Comparison of ENCODE assay signal across 1 cellular context in the genomic region with DNA sequence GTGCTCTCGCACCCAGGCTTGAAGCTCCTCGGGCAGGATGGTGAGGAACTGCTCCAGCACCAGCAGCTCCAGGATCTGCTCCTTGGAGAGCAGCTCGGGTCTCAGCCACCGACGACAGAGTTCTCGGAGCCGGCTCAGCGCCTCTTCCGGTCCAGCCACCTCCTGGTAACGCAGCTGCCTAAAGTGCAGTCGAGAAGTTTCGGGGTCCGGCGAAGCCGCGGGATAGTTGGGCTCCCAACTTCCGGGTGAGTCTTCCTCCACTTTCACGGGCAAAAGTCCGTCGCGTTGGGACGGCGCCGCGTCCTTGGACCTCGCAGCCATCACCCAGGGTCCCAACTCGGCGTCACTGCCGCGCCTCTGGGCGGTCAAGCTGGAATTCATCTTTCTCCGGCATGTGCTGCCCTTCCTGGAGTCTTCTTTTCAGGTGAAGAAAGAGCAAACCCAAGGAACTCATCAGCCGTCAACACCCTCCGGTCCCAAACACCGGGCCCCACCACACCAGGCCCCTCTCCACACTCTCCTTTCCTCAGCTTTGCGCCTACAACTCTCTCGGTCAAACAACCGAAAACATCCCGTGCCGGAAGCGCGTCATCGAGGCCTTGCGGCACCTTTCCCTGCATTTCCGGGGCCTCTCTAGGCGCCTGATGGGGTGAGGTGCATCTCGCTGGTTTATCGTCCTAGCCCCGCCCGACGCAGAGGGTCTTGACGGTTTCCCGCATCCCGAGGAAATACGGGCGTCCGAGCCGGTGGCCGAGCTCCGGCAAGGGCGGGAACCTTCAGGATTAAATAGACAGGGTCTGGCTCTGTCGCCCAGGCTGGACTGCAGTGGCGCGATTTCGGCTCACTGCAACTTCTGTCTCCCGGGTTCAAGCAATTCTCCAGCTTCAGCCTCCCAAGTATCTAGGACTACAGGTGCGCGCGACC.
TF ChIP-seq lines count a peak whose summit lies in the region.

TSS of gene ZNF394 (minus strand) at position 569 of the 924 bp plus-strand sequence. CDS start at position 381, 188 bp downstream.

TF ChIP-seq in HepG2, 621 proteins besides CTCF, POLR2A, EP300 and RAD21 (continued from another document and continues in another):
- no peak for TF ChIP-seq ETS1 (CRISPR knock-in tag; IDR thresholded peaks at IDR 0.05)
- TF ChIP-seq, protein P1, sequence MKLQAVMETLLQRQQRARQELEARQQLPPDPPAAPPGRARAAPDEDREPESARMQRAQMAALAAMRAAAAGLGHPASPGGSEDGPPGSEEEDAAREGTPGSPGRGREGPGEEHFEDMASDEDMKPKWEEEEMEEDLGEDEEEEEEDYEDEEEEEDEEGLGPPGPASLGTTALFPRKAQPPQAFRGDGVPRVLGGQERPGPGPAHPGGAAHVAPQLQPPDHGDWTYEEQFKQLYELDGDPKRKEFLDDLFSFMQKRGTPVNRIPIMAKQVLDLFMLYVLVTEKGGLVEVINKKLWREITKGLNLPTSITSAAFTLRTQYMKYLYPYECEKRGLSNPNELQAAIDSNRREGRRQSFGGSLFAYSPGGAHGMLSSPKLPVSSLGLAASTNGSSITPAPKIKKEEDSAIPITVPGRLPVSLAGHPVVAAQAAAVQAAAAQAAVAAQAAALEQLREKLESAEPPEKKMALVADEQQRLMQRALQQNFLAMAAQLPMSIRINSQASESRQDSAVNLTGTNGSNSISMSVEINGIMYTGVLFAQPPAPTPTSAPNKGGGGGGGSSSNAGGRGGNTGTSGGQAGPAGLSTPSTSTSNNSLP (IDR thresholded peaks at IDR 0.05; ENCODE audit: low read depth, low read length) = no peak
- TF ChIP-seq SCMH1 (CRISPR knock-in tag; IDR thresholded peaks at IDR 0.05; ENCODE audit: borderline replicate concordance) = no peak
- no peak for TF ChIP-seq NFE2L2 (IDR thresholded peaks at IDR 0.05; ENCODE audit: low read length)
- TF ChIP-seq, protein P2, sequence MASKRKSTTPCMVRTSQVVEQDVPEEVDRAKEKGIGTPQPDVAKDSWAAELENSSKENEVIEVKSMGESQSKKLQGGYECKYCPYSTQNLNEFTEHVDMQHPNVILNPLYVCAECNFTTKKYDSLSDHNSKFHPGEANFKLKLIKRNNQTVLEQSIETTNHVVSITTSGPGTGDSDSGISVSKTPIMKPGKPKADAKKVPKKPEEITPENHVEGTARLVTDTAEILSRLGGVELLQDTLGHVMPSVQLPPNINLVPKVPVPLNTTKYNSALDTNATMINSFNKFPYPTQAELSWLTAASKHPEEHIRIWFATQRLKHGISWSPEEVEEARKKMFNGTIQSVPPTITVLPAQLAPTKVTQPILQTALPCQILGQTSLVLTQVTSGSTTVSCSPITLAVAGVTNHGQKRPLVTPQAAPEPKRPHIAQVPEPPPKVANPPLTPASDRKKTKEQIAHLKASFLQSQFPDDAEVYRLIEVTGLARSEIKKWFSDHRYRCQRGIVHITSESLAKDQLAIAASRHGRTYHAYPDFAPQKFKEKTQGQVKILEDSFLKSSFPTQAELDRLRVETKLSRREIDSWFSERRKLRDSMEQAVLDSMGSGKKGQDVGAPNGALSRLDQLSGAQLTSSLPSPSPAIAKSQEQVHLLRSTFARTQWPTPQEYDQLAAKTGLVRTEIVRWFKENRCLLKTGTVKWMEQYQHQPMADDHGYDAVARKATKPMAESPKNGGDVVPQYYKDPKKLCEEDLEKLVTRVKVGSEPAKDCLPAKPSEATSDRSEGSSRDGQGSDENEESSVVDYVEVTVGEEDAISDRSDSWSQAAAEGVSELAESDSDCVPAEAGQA (IDR thresholded peaks at IDR 0.05; ENCODE audit: low read depth) = peak; percentile 97
- TF ChIP-seq, protein P2 (CRISPR knock-in tag; IDR thresholded peaks at IDR 0.05; ENCODE audit: borderline replicate concordance) = no peak
- no peak for TF ChIP-seq ZNF672 (CRISPR knock-in tag; IDR thresholded peaks at IDR 0.05)
- peak; percentile 57; the same call in 1 of the 2 replicates for TF ChIP-seq ZNF761 (CRISPR knock-in tag; conservative IDR thresholded peaks at IDR 0.05)
- TF ChIP-seq, protein P3, sequence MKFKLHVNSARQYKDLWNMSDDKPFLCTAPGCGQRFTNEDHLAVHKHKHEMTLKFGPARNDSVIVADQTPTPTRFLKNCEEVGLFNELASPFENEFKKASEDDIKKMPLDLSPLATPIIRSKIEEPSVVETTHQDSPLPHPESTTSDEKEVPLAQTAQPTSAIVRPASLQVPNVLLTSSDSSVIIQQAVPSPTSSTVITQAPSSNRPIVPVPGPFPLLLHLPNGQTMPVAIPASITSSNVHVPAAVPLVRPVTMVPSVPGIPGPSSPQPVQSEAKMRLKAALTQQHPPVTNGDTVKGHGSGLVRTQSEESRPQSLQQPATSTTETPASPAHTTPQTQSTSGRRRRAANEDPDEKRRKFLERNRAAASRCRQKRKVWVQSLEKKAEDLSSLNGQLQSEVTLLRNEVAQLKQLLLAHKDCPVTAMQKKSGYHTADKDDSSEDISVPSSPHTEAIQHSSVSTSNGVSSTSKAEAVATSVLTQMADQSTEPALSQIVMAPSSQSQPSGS (CRISPR knock-in tag; IDR thresholded peaks at IDR 0.05) = peak; percentile 75; the same call in 1 of the 2 replicates
- 0 out of 2 replicates have a peak, but pooled peaks have one; percentile 58 for TF ChIP-seq ZNF780A (CRISPR knock-in tag; IDR thresholded peaks at IDR 0.05)
- TF ChIP-seq, protein P4, sequence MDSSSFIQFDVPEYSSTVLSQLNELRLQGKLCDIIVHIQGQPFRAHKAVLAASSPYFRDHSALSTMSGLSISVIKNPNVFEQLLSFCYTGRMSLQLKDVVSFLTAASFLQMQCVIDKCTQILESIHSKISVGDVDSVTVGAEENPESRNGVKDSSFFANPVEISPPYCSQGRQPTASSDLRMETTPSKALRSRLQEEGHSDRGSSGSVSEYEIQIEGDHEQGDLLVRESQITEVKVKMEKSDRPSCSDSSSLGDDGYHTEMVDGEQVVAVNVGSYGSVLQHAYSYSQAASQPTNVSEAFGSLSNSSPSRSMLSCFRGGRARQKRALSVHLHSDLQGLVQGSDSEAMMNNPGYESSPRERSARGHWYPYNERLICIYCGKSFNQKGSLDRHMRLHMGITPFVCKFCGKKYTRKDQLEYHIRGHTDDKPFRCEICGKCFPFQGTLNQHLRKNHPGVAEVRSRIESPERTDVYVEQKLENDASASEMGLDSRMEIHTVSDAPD (CRISPR knock-in tag; IDR thresholded peaks at IDR 0.05) = 0 out of 2 replicates have a peak, but pooled peaks have one; percentile 49
- no peak for TF ChIP-seq ZXDC (CRISPR knock-in tag; IDR thresholded peaks at IDR 0.05)
- 0 out of 2 replicates have a peak, but pooled peaks have one; percentile 34 for TF ChIP-seq ZMYM2 (CRISPR knock-in tag; IDR thresholded peaks at IDR 0.05)
- TF ChIP-seq, protein P5, sequence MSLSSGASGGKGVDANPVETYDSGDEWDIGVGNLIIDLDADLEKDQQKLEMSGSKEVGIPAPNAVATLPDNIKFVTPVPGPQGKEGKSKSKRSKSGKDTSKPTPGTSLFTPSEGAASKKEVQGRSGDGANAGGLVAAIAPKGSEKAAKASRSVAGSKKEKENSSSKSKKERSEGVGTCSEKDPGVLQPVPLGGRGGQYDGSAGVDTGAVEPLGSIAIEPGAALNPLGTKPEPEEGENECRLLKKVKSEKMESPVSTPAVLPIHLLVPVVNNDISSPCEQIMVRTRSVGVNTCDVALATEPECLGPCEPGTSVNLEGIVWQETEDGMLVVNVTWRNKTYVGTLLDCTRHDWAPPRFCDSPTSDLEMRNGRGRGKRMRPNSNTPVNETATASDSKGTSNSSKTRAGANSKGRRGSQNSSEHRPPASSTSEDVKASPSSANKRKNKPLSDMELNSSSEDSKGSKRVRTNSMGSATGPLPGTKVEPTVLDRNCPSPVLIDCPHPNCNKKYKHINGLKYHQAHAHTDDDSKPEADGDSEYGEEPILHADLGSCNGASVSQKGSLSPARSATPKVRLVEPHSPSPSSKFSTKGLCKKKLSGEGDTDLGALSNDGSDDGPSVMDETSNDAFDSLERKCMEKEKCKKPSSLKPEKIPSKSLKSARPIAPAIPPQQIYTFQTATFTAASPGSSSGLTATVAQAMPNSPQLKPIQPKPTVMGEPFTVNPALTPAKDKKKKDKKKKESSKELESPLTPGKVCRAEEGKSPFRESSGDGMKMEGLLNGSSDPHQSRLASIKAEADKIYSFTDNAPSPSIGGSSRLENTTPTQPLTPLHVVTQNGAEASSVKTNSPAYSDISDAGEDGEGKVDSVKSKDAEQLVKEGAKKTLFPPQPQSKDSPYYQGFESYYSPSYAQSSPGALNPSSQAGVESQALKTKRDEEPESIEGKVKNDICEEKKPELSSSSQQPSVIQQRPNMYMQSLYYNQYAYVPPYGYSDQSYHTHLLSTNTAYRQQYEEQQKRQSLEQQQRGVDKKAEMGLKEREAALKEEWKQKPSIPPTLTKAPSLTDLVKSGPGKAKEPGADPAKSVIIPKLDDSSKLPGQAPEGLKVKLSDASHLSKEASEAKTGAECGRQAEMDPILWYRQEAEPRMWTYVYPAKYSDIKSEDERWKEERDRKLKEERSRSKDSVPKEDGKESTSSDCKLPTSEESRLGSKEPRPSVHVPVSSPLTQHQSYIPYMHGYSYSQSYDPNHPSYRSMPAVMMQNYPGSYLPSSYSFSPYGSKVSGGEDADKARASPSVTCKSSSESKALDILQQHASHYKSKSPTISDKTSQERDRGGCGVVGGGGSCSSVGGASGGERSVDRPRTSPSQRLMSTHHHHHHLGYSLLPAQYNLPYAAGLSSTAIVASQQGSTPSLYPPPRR (CRISPR knock-in tag; IDR thresholded peaks at IDR 0.05; ENCODE audit: borderline replicate concordance) = no peak
- TF ChIP-seq ZNF263 (CRISPR knock-in tag; IDR thresholded peaks at IDR 0.05) = no peak; the same call in 1 of the 2 replicates
- TF ChIP-seq HMG20B (CRISPR knock-in tag; conservative IDR thresholded peaks at IDR 0.05) = 0 out of 2 replicates have a peak, but pooled peaks have one; percentile 45
- no peak for TF ChIP-seq JUN (CRISPR knock-in tag; IDR thresholded peaks at IDR 0.05)
- TF ChIP-seq ZNF343 (CRISPR knock-in tag; IDR thresholded peaks at IDR 0.05) = no peak
- no peak for TF ChIP-seq ZNF562 (CRISPR knock-in tag; IDR thresholded peaks at IDR 0.05; ENCODE audit: borderline replicate concordance)
- no peak for TF ChIP-seq KDM1A (CRISPR knock-in tag; IDR thresholded peaks at IDR 0.05)
- peak; percentile 57; the same call in 1 of the 2 replicates for TF ChIP-seq TMF1 (CRISPR knock-in tag; IDR thresholded peaks at IDR 0.05; ENCODE audit: low read depth)
- no peak for TF ChIP-seq KAT2B (IDR thresholded peaks at IDR 0.05; ENCODE audit: borderline replicate concordance, low read depth, low read length)
- TF ChIP-seq ZNF563 (CRISPR knock-in tag; IDR thresholded peaks at IDR 0.05) = peak; percentile 36; the same call in 1 of the 2 replicates
- TF ChIP-seq ZNF33A (CRISPR knock-in tag; IDR thresholded peaks at IDR 0.05; ENCODE audit: borderline replicate concordance) = no peak
- TF ChIP-seq NCOR1 (IDR thresholded peaks at IDR 0.05; ENCODE audit: borderline replicate concordance, low read length) = no peak
- peak; percentile 32; the same call in 1 of the 2 replicates for TF ChIP-seq MZF1 (CRISPR knock-in tag; IDR thresholded peaks at IDR 0.05; ENCODE audit: borderline replicate concordance)
- TF ChIP-seq, protein P6, sequence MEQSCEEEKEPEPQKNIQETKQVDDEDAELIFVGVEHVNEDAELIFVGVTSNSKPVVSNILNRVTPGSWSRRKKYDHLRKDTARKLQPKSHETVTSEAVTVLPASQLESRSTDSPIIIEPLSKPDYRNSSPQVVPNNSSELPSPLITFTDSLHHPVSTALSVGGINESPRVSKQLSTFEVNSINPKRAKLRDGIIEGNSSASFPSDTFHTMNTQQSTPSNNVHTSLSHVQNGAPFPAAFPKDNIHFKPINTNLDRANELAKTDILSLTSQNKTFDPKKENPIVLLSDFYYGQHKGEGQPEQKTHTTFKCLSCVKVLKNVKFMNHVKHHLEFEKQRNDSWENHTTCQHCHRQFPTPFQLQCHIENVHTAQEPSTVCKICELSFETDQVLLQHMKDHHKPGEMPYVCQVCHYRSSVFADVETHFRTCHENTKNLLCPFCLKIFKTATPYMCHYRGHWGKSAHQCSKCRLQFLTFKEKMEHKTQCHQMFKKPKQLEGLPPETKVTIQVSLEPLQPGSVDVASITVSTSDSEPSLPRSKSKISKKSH (CRISPR knock-in tag; IDR thresholded peaks at IDR 0.05; ENCODE audit: borderline replicate concordance) = no peak; the same call in none of the 2 replicates
- TF ChIP-seq ZNF781 (CRISPR knock-in tag; IDR thresholded peaks at IDR 0.05; ENCODE audit: borderline replicate concordance, not compliant biosample characterization) = no peak
- no peak for TF ChIP-seq DPF2 (CRISPR knock-in tag; IDR thresholded peaks at IDR 0.05; ENCODE audit: borderline replicate concordance, low read depth)
